Comparison of ENCODE assay signal across 8 cellular contexts in genomic region chr19:11130824-11131455, GRCh38. TPM values are rescaled to one million over a fixed set of nuclear protein-coding genes. Genes with fewer than 3 reads are reported as not detected.
DNase-seq lines count a peak whose midpoint lies in the region; ATAC-seq, FAIRE-seq and TF ChIP-seq lines count a peak whose summit lies in the region.

No MANE protein-coding gene starts in this region.

- peaks cover 77% of the 10 kb centered on the region for H3K36me3 ChIP-seq in lower lobe of right lung

- no peaks in the 10 kb centered on the region for H3K27me3 ChIP-seq in dorsolateral prefrontal cortex
- no peaks in the 10 kb centered on the region for H3K27me3 ChIP-seq in lower lobe of right lung (ENCODE audit: low read depth)

- TF ChIP-seq CTCF in dorsolateral prefrontal cortex (IDR thresholded peaks at IDR 0.05 in 54 of 56, conservative IDR thresholded peaks at IDR 0.05 in 2 of 56; ENCODE audit: low read depth in 1 of 56, partially characterized antibody in 56 of 56) = peak; percentile 59 to 92 (median 82)
- peak; percentile 90 for TF ChIP-seq CTCF in lower lobe of right lung (IDR thresholded peaks at IDR 0.05)

- peak; percentile 71 for FAIRE-seq in GM18507 (lab: Jason Lieb, UNC)

- H3K4me3 ChIP-seq in dorsolateral prefrontal cortex (no peak overlapping the region), lower lobe of right lung (no peak overlapping the region)

- intact Hi-C loops in dorsolateral prefrontal cortex (cut with DNase I) = loop anchor here in 1 of 2 donors (2.0 to 10.0 kb wide), 3 partner anchors 96 to 454 kb away; no protein-coding TSS in a partner anchor
- intact Hi-C loops in lower lobe of right lung (cut with DNase I) = no loop called here

- H3K4me1 ChIP-seq in lower lobe of right lung = peaks cover 24% of the 10 kb centered on the region

- peak; percentile 79 for DNase-seq in A172 (ENCODE audit: low spot score)
- DNase-seq in GM18507 (ENCODE audit: extremely low spot score, insufficient read length, low read depth) = peak; percentile 49
- DNase-seq in NCI-H524 (lab: John Stamatoyannopoulos, UW) = peak; percentile 82 to 84
- peak; percentile 54 to 58 for DNase-seq in activated CD4-positive, alpha-beta T cell treated with anti-CD3 and anti-CD28 coated beads, Interleukin-2, amount 50 U/mL, for 24 hours (ENCODE audit: low read depth in 1 of 2, low spot score in 1 of 2)
- peak; percentile 58 to 86 (median 72) for DNase-seq in dorsolateral prefrontal cortex
- DNase-seq in lower lobe of right lung = peak; percentile 84
- peak; percentile 47 for DNase-seq in stimulated activated CD8-positive, alpha-beta memory T cell treated with anti-CD3 and anti-CD28 coated beads, Interleukin-12 subunit alpha, Interleukin-12 subunit beta, amount 100 ng/mL, for 4 hours (ENCODE audit: low read depth)

- ATAC-seq in lower lobe of right lung (peak; percentile 60 to 85), HG03442 (IDR thresholded peaks at IDR 0.05; ENCODE audit: unreplicated experiment) (no peak)

- no peaks in the 10 kb centered on the region for H3K9me3 ChIP-seq in lower lobe of right lung

- peak overlapping the region in 52 of 59 donors; percentile 0 to 79 (median 57) for H3K27ac ChIP-seq in dorsolateral prefrontal cortex
- peak overlapping the region; percentile 72 for H3K27ac ChIP-seq in lower lobe of right lung

RNA-seq across cellular contexts. Expression of gene SPC24, which starts 24.6 kb away (rescaled TPM):
- total RNA-seq in A172 (2014; rRNA removed; shearing (Covaris generic)) = 109 and 113 TPM in 2 replicates
- 1 to 10 TPM in 102 of 120 experiments, under 1 TPM in 17, not detected in 1; 0.44 to 4.9 (median 1.8) TPM for total RNA-seq in dorsolateral prefrontal cortex
- total RNA-seq in lower lobe of right lung = 1.8 TPM

RNA-seq across cellular contexts. Expression of gene LDLR, which starts 41.7 kb away (rescaled TPM):
- 118 and 151 TPM in 2 replicates for total RNA-seq in A172 (2014; rRNA removed; shearing (Covaris generic))
- total RNA-seq in dorsolateral prefrontal cortex (10 to 100 TPM; 14.7 to 92.5 (median 30.9) TPM), lower lobe of right lung (147 TPM)

Comparison
In these comparisons a context has a peak if more than half of its experiments do, and no peak if none do; other contexts are left out.
1. RNA of gene SPC24, which starts 24.6 kb away (total RNA-seq): 109 to 113 TPM in A172; 0.44 to 4.9 TPM in dorsolateral prefrontal cortex and 1.8 TPM in lower lobe of right lung (single experiment); every median in the first group is over 10 times any median in the second.
2. Peak in every context shown above with its lines, with median percentiles within 50 percentile points of each other: DNase-seq.